ENCODE assay signal across 3 cellular contexts in the genomic region with DNA sequence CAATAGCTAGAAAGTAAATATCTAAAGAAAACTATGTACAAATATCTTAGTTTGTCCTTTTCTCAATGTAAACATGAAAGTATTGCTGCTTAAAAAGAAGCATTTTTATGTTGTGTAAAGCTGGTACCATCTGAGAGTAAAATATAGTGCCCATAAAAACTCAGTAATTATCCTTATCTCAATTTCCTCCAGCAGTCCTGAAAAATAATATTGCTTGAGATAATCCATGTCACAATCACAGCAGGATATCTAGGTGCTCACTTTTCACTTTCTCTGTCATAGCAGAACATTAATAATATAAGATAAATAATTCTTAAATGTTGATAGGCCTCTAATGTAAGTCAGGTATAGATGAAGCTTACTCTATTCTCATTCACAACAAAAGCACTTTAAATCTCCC.
"Had no signal": no experiment of that assay in that cellular context is flagged by ENCODE, and none has a peak within 500 bp of the region (broad histone marks: within the 10 kb centered on the region; RNA-seq: fewer than 3 reads in every experiment).

No MANE protein-coding gene starts in this region.

- DNase-seq: GDM1, GF-D8 had no signal

- H3K4me3 ChIP-seq: GM12878 had no signal
